39 cellular contexts compared by ENCODE assay signal in genomic region chr6:25506020-25506419, GRCh38.
"Had no signal": no experiment of that assay in that cellular context is flagged by ENCODE, and none has a peak within 500 bp of the region (broad histone marks: within the 10 kb centered on the region; RNA-seq: fewer than 3 reads in every experiment).

No MANE protein-coding gene starts in this region.

- H3K27me3 ChIP-seq: adrenal gland, body of pancreas, brain microvascular endothelial cell, breast epithelium, cardiac muscle cell had no signal

- H3K36me3 ChIP-seq: adrenal gland, brain microvascular endothelial cell, breast epithelium had no signal

- H3K36me3 Mint-ChIP-seq: activated CD4-positive, alpha-beta memory T cell treated with anti-CD3 and anti-CD28 coated beads for 36 hours; activated naive CD4-positive, alpha-beta T cell treated with anti-CD3 and anti-CD28 coated beads, Interleukin-2, amount 50 U/mL, for 72 hours had no signal

- H3K4me3 ChIP-seq: adrenal gland, body of pancreas, breast epithelium, cardiac muscle cell had no signal

- H3K4me3 Mint-ChIP-seq: activated B cell treated with CpG ODN at 0.5 μM for 24 hours; activated CD4-positive, alpha-beta memory T cell treated with anti-CD3 and anti-CD28 coated beads for 36 hours; activated CD4-positive, alpha-beta T cell treated with anti-CD3 and anti-CD28 coated beads, Interleukin-2, amount 10 ng/mL, durations not matched to agents 24 days and 14 days; activated CD8-positive, alpha-beta T cell treated with anti-CD3 and anti-CD28 coated beads for 36 hours; activated naive CD4-positive, alpha-beta T cell treated with anti-CD3 and anti-CD28 coated beads for 36 hours; activated naive CD8-positive, alpha-beta T cell treated with anti-CD3 and anti-CD28 coated beads for 36 hours; activated T-cell treated with anti-CD3 and anti-CD28 coated beads, Interleukin-2, amount 50 U/mL, for 4 hours; activated T-cell treated with anti-CD3 and anti-CD28 coated beads, Interleukin-2, amount 50 U/mL, for 72 hours; activated T-helper 1 cell treated with anti-CD3 and anti-CD28 coated beads, Interleukin-12 subunit alpha, Interleukin-12 subunit beta, Interleukin-2, Interleukin-4 antibody, amounts not matched to agents 30 ng/mL and 10 ng/mL and 1 ng/mL, durations not matched to agents 14 hours and 24 hours and 36 hours; activated T-helper 17 cell treated with anti-CD3 and anti-CD28 coated beads, Interleukin-2, amount 50 U/mL, for 72 hours; central memory CD8-positive, alpha-beta T cell; T-helper 1 cell treated with Interleukin-12 subunit alpha and Interleukin-12 subunit beta and Interleukin-4 antibody, amounts not matched to agents 30 μg/mL and 1 μg/mL, for 36 hours; T-helper 2 cell treated with Interferon-gamma antibody and Interleukin-4, amounts not matched to agents 5 μg/mL and 100 μg/mL, for 36 hours had no signal

- H3K4me1 Mint-ChIP-seq: activated B cell treated with CpG ODN at 0.5 μM for 24 hours; activated CD4-positive, alpha-beta T cell treated with anti-CD3 and anti-CD28 coated beads, Interleukin-2, amount 10 ng/mL, durations not matched to agents 24 days and 14 days; activated naive CD8-positive, alpha-beta T cell treated with anti-CD3 and anti-CD28 coated beads for 36 hours; activated T-helper 17 cell treated with anti-CD3 and anti-CD28 coated beads, Interleukin-2, amount 50 U/mL, for 72 hours; central memory CD8-positive, alpha-beta T cell had no signal

- ATAC-seq: activated CD8-positive, alpha-beta T cell treated with anti-CD3 and anti-CD28 coated beads for 36 hours; activated naive CD4-positive, alpha-beta T cell treated with anti-CD3 and anti-CD28 coated beads, Interleukin-2, amount 50 U/mL, for 72 hours; activated T-cell treated with anti-CD3 and anti-CD28 coated beads, Interleukin-2, amount 50 U/mL, for 4 hours; activated T-cell treated with anti-CD3 and anti-CD28 coated beads, Interleukin-2, amount 50 U/mL, for 72 hours; activated T-helper 17 cell treated with anti-CD3 and anti-CD28 coated beads, Interleukin-2, amount 50 U/mL, for 72 hours; body of pancreas had no signal

- H3K27me3 Mint-ChIP-seq: activated B cell treated with CpG ODN at 0.5 μM for 24 hours; activated CD4-positive, alpha-beta memory T cell treated with anti-CD3 and anti-CD28 coated beads for 36 hours; activated CD4-positive, alpha-beta T cell treated with anti-CD3 and anti-CD28 coated beads, Interleukin-2, amount 10 ng/mL, durations not matched to agents 24 days and 14 days; activated CD8-positive, alpha-beta T cell treated with anti-CD3 and anti-CD28 coated beads for 36 hours; activated naive CD8-positive, alpha-beta T cell treated with anti-CD3 and anti-CD28 coated beads for 36 hours; activated T-helper 17 cell treated with anti-CD3 and anti-CD28 coated beads, Interleukin-2, amount 50 U/mL, for 72 hours; central memory CD8-positive, alpha-beta T cell had no signal

- H3K4me1 ChIP-seq: breast epithelium had no signal

- FAIRE-seq: astrocyte, TTC549 had no signal

- H3K9me3 Mint-ChIP-seq: activated B cell treated with CpG ODN at 0.5 μM for 24 hours; activated CD4-positive, alpha-beta memory T cell treated with anti-CD3 and anti-CD28 coated beads for 36 hours; activated CD4-positive, alpha-beta T cell treated with anti-CD3 and anti-CD28 coated beads, Interleukin-2, amount 10 ng/mL, durations not matched to agents 24 days and 14 days; activated CD8-positive, alpha-beta T cell treated with anti-CD3 and anti-CD28 coated beads for 36 hours; activated naive CD4-positive, alpha-beta T cell treated with anti-CD3 and anti-CD28 coated beads for 36 hours; activated naive CD4-positive, alpha-beta T cell treated with anti-CD3 and anti-CD28 coated beads, Interleukin-2, amount 50 U/mL, for 72 hours; activated naive CD8-positive, alpha-beta T cell treated with anti-CD3 and anti-CD28 coated beads for 36 hours; activated T-cell treated with anti-CD3 and anti-CD28 coated beads, Interleukin-2, amount 50 U/mL, for 4 hours; activated T-cell treated with anti-CD3 and anti-CD28 coated beads, Interleukin-2, amount 50 U/mL, for 72 hours; activated T-helper 1 cell treated with anti-CD3 and anti-CD28 coated beads, Interleukin-12 subunit alpha, Interleukin-12 subunit beta, Interleukin-2, Interleukin-4 antibody, amounts not matched to agents 30 ng/mL and 10 ng/mL and 1 ng/mL, durations not matched to agents 14 hours and 24 hours and 36 hours; activated T-helper 17 cell treated with anti-CD3 and anti-CD28 coated beads, Interleukin-2, amount 50 U/mL, for 72 hours; central memory CD8-positive, alpha-beta T cell; T-helper 1 cell treated with Interleukin-12 subunit alpha and Interleukin-12 subunit beta and Interleukin-4 antibody, amounts not matched to agents 30 μg/mL and 1 μg/mL, for 36 hours; T-helper 2 cell treated with Interferon-gamma antibody and Interleukin-4, amounts not matched to agents 5 μg/mL and 100 μg/mL, for 36 hours had no signal

- H3K27ac Mint-ChIP-seq: activated B cell treated with CpG ODN at 0.5 μM for 24 hours; activated CD4-positive, alpha-beta memory T cell treated with anti-CD3 and anti-CD28 coated beads for 36 hours; activated CD4-positive, alpha-beta T cell treated with anti-CD3 and anti-CD28 coated beads, Interleukin-2, amount 10 ng/mL, durations not matched to agents 24 days and 14 days; activated CD8-positive, alpha-beta T cell treated with anti-CD3 and anti-CD28 coated beads for 36 hours; activated naive CD4-positive, alpha-beta T cell treated with anti-CD3 and anti-CD28 coated beads for 36 hours; activated naive CD8-positive, alpha-beta T cell treated with anti-CD3 and anti-CD28 coated beads for 36 hours; activated T-cell treated with anti-CD3 and anti-CD28 coated beads, Interleukin-2, amount 50 U/mL, for 72 hours; activated T-helper 1 cell treated with anti-CD3 and anti-CD28 coated beads, Interleukin-12 subunit alpha, Interleukin-12 subunit beta, Interleukin-2, Interleukin-4 antibody, amounts not matched to agents 30 ng/mL and 10 ng/mL and 1 ng/mL, durations not matched to agents 14 hours and 24 hours and 36 hours; activated T-helper 17 cell treated with anti-CD3 and anti-CD28 coated beads, Interleukin-2, amount 50 U/mL, for 72 hours; T-helper 1 cell treated with Interleukin-12 subunit alpha and Interleukin-12 subunit beta and Interleukin-4 antibody, amounts not matched to agents 30 μg/mL and 1 μg/mL, for 36 hours; T-helper 2 cell treated with Interferon-gamma antibody and Interleukin-4, amounts not matched to agents 5 μg/mL and 100 μg/mL, for 36 hours had no signal

- H3K9me3 ChIP-seq: adrenal gland, breast epithelium had no signal

- DNase-seq: activated B cell treated with CpG ODN at 0.5 μM for 24 hours; activated CD4-positive, alpha-beta memory T cell treated with anti-CD3 and anti-CD28 coated beads for 36 hours; activated CD4-positive, alpha-beta T cell treated with anti-CD3 and anti-CD28 coated beads for 4 hours; activated CD4-positive, alpha-beta T cell treated with anti-CD3 and anti-CD28 coated beads, Interleukin-2, amount 10 ng/mL, durations not matched to agents 24 days and 14 days; activated CD4-positive, alpha-beta T cell treated with anti-CD3 and anti-CD28 coated beads, Interleukin-2, amount 50 U/mL, for 1 hour; activated CD4-positive, alpha-beta T cell treated with anti-CD3 and anti-CD28 coated beads, Interleukin-2, amount 50 U/mL, for 4 hours; activated CD4-positive, CD25-positive, alpha-beta regulatory T cell treated with anti-CD3 and anti-CD28 coated beads, Interleukin-2, amount 50 U/mL, for 72 hours; activated CD8-positive, alpha-beta memory T cell treated with anti-CD3 and anti-CD28 coated beads, Interleukin-2, amount 50 U/mL, for 4 hours; activated CD8-positive, alpha-beta T cell treated with anti-CD3 and anti-CD28 coated beads for 36 hours; activated effector memory CD4-positive, alpha-beta T cell treated with anti-CD3 and anti-CD28 coated beads, Interleukin-2, amount 50 U/mL, for 16 hours; activated gamma-delta T cell treated with Interleukin-2 at 50 U/mL for 16 hours; activated naive CD4-positive, alpha-beta T cell; activated naive CD4-positive, alpha-beta T cell treated with anti-CD3 and anti-CD28 coated beads for 36 hours; activated naive CD4-positive, alpha-beta T cell treated with anti-CD3 and anti-CD28 coated beads, Interleukin-2, amount 50 U/mL, for 16 hours; activated naive CD8-positive, alpha-beta T cell treated with anti-CD3 and anti-CD28 coated beads for 36 hours; activated T-cell treated with anti-CD3 and anti-CD28 coated beads for 4 hours; activated T-cell treated with anti-CD3 and anti-CD28 coated beads, Interleukin-2, amount 50 U/mL, for 1 hour; activated T-cell treated with anti-CD3 and anti-CD28 coated beads, Interleukin-2, amount 50 U/mL, for 4 hours; activated T-cell treated with anti-CD3 and anti-CD28 coated beads, Interleukin-2, amount 50 U/mL, for 72 hours; adrenal gland; amniotic stem cell; aorta; body of pancreas; brain microvascular endothelial cell; caudate nucleus; T-helper 1 cell; T-helper 2 cell; T-helper 9 cell had no signal

- H3K27ac ChIP-seq: adrenal gland, body of pancreas, brain microvascular endothelial cell, breast epithelium, cardiac muscle cell, VCaP had no signal
